In genomic region chr3:179791793-179792192, GRCh38 we compare ENCODE assay signal across 8 cellular contexts.
"Had no signal": no experiment of that assay in that cellular context is flagged by ENCODE, and none has a peak within 500 bp of the region (broad histone marks: within the 10 kb centered on the region; RNA-seq: fewer than 3 reads in every experiment).

No MANE protein-coding gene starts in this region.

- H3K4me3 ChIP-seq: K562 had no signal

- ATAC-seq: K562 had no signal

- H3K9ac ChIP-seq: KMS-11 had no signal

- H3K4me3 Mint-ChIP-seq: IgD-negative memory B cell had no signal

- FAIRE-seq: HTR-8/SVneo, K562 had no signal

- H3K27me3 Mint-ChIP-seq: IgD-negative memory B cell had no signal

- H3K27ac ChIP-seq: HL-60, KMS-11 had no signal

- H3K4me1 Mint-ChIP-seq: IgD-negative memory B cell had no signal

- DNase-seq: IMR-90, KBM-7, KG1 had no signal

- H3K4me2 ChIP-seq: KMS-11 had no signal
